In genomic region chr17:42563950-42564349, GRCh38 we compare ENCODE assay signal across 12 cellular contexts. TPM values are rescaled to one million over a fixed set of nuclear protein-coding genes. Genes with fewer than 3 reads are reported as not detected.
DNase-seq lines count a peak whose midpoint lies in the region; ATAC-seq and TF ChIP-seq lines count a peak whose summit lies in the region.
"Had no signal": no experiment of that assay in that cellular context is flagged by ENCODE, and none has a peak within 500 bp of the region (broad histone marks: within the 10 kb centered on the region; RNA-seq: fewer than 3 reads in every experiment).

No MANE protein-coding gene starts in this region.

- CTCF ChIA-PET in activated CD4-positive, alpha-beta memory T cell treated with anti-CD3 and anti-CD28 coated beads for 36 hours (lab: Charles Lee), result interaction anchor here (0.7 to 1.9 kb wide), 4 partner anchors 8 to 341 kb away, joined by 3 to 12 read pairs (median 4); partner anchors contain the start of gene PSMC3IP

- no peaks in the 10 kb centered on the region for H3K9me3 Mint-ChIP-seq in activated CD4-positive, alpha-beta memory T cell treated with anti-CD3 and anti-CD28 coated beads for 36 hours
- no peaks in the 10 kb centered on the region for H3K9me3 Mint-ChIP-seq in immature natural killer cell

- H3K9me3 ChIP-seq in thyroid gland, result no peaks in the 10 kb centered on the region
- H3K9me3 ChIP-seq: heart right ventricle had no signal

- H3K36me3 Mint-ChIP-seq in activated CD4-positive, alpha-beta memory T cell treated with anti-CD3 and anti-CD28 coated beads for 36 hours, result peaks cover 19% of the 10 kb centered on the region
- H3K36me3 Mint-ChIP-seq in immature natural killer cell, result peaks cover 0 to 12% (median 0%) of the 10 kb centered on the region in 3 donors

- ATAC-seq in Right ventricle myocardium superior (ENCODE audit: poor library complexity) (no peak), left cardiac atrium (no peak), HG02938 (IDR thresholded peaks at IDR 0.05; ENCODE audit: unreplicated experiment) (no peak)
- ATAC-seq: heart right ventricle had no signal

- TF ChIP-seq CTCF in thyroid gland (IDR thresholded peaks at IDR 0.05), result no peak

- H3K4me3 Mint-ChIP-seq in activated CD4-positive, alpha-beta memory T cell treated with anti-CD3 and anti-CD28 coated beads for 36 hours, result peak overlapping the region; percentile 93
- peak overlapping the region; percentile 76 to 93 (median 92) for H3K4me3 Mint-ChIP-seq in immature natural killer cell

- peaks cover 22% of the 10 kb centered on the region in 2 donors for H3K36me3 ChIP-seq in thyroid gland

- H3K27me3 Mint-ChIP-seq in activated CD4-positive, alpha-beta memory T cell treated with anti-CD3 and anti-CD28 coated beads for 36 hours, result no peaks in the 10 kb centered on the region
- H3K27me3 Mint-ChIP-seq in immature natural killer cell (ENCODE audit: low read depth in 3 of 3), result peaks cover 17 to 26% (median 22%) of the 10 kb centered on the region in 3 donors

- intact Hi-C loops in Right ventricle myocardium superior (cut with DNase I) (no loop called here), left cardiac atrium (cut with DNase I) (no loop called here), thyroid gland (cut with DNase I) (no loop called here)
- intact Hi-C loops in activated CD4-positive, alpha-beta memory T cell treated with anti-CD3 and anti-CD28 coated beads for 36 hours (cut with micrococcal nuclease), result loop anchor here (2.0 kb wide), 1 partner anchor 13 kb away; the partner anchor contains the start of gene PSMC3IP

- DNase-seq in Right ventricle myocardium superior (peak; percentile 11), left cardiac atrium (no peak), immature natural killer cell (no peak), thyroid gland (no peak), NCI-H69 (lab: John Stamatoyannopoulos, UW) (no peak), NCI-H1105 treated with DMSO at 0.1 percent for 48 hours (lab: John Stamatoyannopoulos, UW) (no peak)
- DNase-seq in activated CD4-positive, alpha-beta memory T cell treated with anti-CD3 and anti-CD28 coated beads for 36 hours, result no peak
- DNase-seq: COR-L47, heart right ventricle, NCI-H524 treated with DMSO at 0.1 percent for 48 hours had no signal

- no peak overlapping the region for H3K4me3 ChIP-seq in thyroid gland (replicated peaks in 1 of 3)

- H3K27ac ChIP-seq in thyroid gland, result peak overlapping the region; percentile 26 to 58 (median 31)
- H3K27ac ChIP-seq: cardiac muscle cell had no signal

- POLR2A ChIA-PET in activated CD4-positive, alpha-beta memory T cell treated with anti-CD3 and anti-CD28 coated beads for 36 hours (lab: Charles Lee), result interaction anchor here (0.7 to 1.3 kb wide), 2 partner anchors 28 to 78 kb away, joined by 3 read pairs; partner anchors contain the start of gene NAGLU

- H3K4me1 ChIP-seq in thyroid gland, result peaks cover 43 to 46% of the 10 kb centered on the region in 2 donors

- WGBS in thyroid gland, 2 donors, result 89 to 90% methylated on average over 9 of the region's 9 CpGs

- H3K27me3 ChIP-seq in thyroid gland, result no peaks in the 10 kb centered on the region
- H3K27me3 ChIP-seq: cardiac muscle cell, heart right ventricle had no signal

- peak overlapping the region; percentile 14 for H3K27ac Mint-ChIP-seq in activated CD4-positive, alpha-beta memory T cell treated with anti-CD3 and anti-CD28 coated beads for 36 hours
- H3K27ac Mint-ChIP-seq in immature natural killer cell, result peak overlapping the region in 5 of 6 donors; percentile 47 to 87 (median 75)

- peaks cover 49% of the 10 kb centered on the region for H3K4me1 Mint-ChIP-seq in activated CD4-positive, alpha-beta memory T cell treated with anti-CD3 and anti-CD28 coated beads for 36 hours (ENCODE audit: low read depth)
- peaks cover 53% of the 10 kb centered on the region in 2 donors for H3K4me1 Mint-ChIP-seq in immature natural killer cell

- no peak for TF ChIP-seq POLR2A in thyroid gland (IDR thresholded peaks at IDR 0.05)

RNA-seq across cellular contexts. Expression of gene COASY, which starts 2.0 kb away (rescaled TPM):
- total RNA-seq in Right ventricle myocardium superior, result 41.6 TPM
- 10 to 100 TPM; 37.2 to 37.5 TPM for total RNA-seq in left cardiac atrium
- 100 to 1,000 TPM in 1 of 2 experiments, 10 to 100 TPM in 1; 92.8 to 103 TPM for total RNA-seq in activated CD4-positive, alpha-beta memory T cell treated with anti-CD3 and anti-CD28 coated beads for 36 hours
- 100 to 1,000 TPM in 1 of 3 donors, 10 to 100 TPM in 2; 54.1 to 136 (median 72.5) TPM for polyA plus RNA-seq in immature natural killer cell
- total RNA-seq in thyroid gland, result 10 to 100 TPM; 32.7 to 60.9 (median 48.7) TPM

RNA-seq across cellular contexts. Expression of gene MLX, which starts 3.0 kb away (rescaled TPM):
- total RNA-seq in Right ventricle myocardium superior, result 69.1 TPM
- 10 to 100 TPM; 51.3 to 55.3 TPM for total RNA-seq in left cardiac atrium
- total RNA-seq in activated CD4-positive, alpha-beta memory T cell treated with anti-CD3 and anti-CD28 coated beads for 36 hours, result 10 to 100 TPM; 38.4 to 39.7 TPM
- 10 to 100 TPM; 25.0 to 41.0 (median 30.5) TPM for polyA plus RNA-seq in immature natural killer cell
- 10 to 100 TPM; 47.0 to 62.8 (median 52.9) TPM for total RNA-seq in thyroid gland

RNA-seq across cellular contexts. Expression of gene HSD17B1, which starts 11.2 kb away (rescaled TPM):
- total RNA-seq in Right ventricle myocardium superior, result 0.78 TPM
- total RNA-seq in left cardiac atrium, result 1 to 10 TPM; 2.8 to 3.7 TPM
- under 1 TPM; 0.44 to 0.52 TPM for total RNA-seq in activated CD4-positive, alpha-beta memory T cell treated with anti-CD3 and anti-CD28 coated beads for 36 hours
- 1 to 10 TPM in 1 of 3 donors, under 1 TPM in 1, not detected in 1; 0.99 to 1.9 TPM for polyA plus RNA-seq in immature natural killer cell
- 1 to 10 TPM in 2 of 4 donors, under 1 TPM in 2; 0.21 to 4.1 (median 1.3) TPM for total RNA-seq in thyroid gland

RNA-seq across cellular contexts. Expression of gene PSMC3IP, which starts 13.6 kb away (rescaled TPM):
- total RNA-seq in Right ventricle myocardium superior (2.3 TPM), left cardiac atrium (1 to 10 TPM; 2.2 to 3.4 TPM), thyroid gland (1 to 10 TPM; 1.4 to 5.8 (median 4.5) TPM)
- total RNA-seq in activated CD4-positive, alpha-beta memory T cell treated with anti-CD3 and anti-CD28 coated beads for 36 hours, result 10 to 100 TPM; 26.4 to 29.4 TPM
- 1 to 10 TPM in 2 of 3 donors, under 1 TPM in 1; 0.91 to 3.0 (median 1.5) TPM for polyA plus RNA-seq in immature natural killer cell

RNA-seq across cellular contexts. Expression of gene NAGLU, which starts 27.9 kb away (rescaled TPM):
- total RNA-seq in Right ventricle myocardium superior (8.3 TPM), left cardiac atrium (10 to 100 TPM; 15.1 to 20.7 TPM), thyroid gland (100 to 1,000 TPM in 2 of 4 donors, 10 to 100 TPM in 2; 56.7 to 140 (median 101) TPM)
- total RNA-seq in activated CD4-positive, alpha-beta memory T cell treated with anti-CD3 and anti-CD28 coated beads for 36 hours, result 10 to 100 TPM; 12.2 to 13.9 TPM
- polyA plus RNA-seq in immature natural killer cell, result 10 to 100 TPM; 28.1 to 43.5 (median 33.6) TPM
